ENCODE assay signal across 29 cellular contexts in the genomic region with DNA sequence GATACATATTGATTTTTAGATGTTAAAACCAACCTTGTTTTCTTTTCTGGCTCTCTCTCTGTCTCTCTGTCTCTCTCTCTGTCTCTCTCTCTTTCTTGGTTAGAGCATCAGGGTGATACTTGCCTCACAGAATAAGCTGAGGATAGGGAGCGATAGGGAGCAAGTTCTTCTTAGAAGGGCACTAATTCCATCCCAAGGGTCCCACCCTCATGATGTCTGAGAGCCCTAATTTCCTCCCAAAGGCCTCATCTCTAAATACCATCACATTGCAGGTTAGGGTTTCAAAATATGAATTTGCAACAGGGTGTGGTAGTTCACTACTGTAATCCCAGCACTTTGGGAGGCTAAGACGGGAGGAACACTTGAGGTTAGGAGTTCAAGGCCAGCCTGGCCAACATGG. TPM values are rescaled to one million over a fixed set of nuclear protein-coding genes. Genes with fewer than 3 reads are reported as not detected.
"Had no signal": no experiment of that assay in that cellular context is flagged by ENCODE, and none has a peak within 500 bp of the region (broad histone marks: within the 10 kb centered on the region; RNA-seq: fewer than 3 reads in every experiment).

No MANE protein-coding gene starts in this region.

- FAIRE-seq: urothelium cell line had no signal

- H3K4me1 ChIP-seq: testis, uterus had no signal

- H3K4me3 ChIP-seq: stomach, suprapubic skin, testis, thoracic aorta, thyroid gland, tibial artery, tibial nerve, transverse colon, upper lobe of left lung, upper lobe of right lung, uterus, vagina had no signal

- H3K27me3 ChIP-seq: testis, thyroid gland, vagina had no signal

- H3K9me3 Mint-ChIP-seq: stimulated activated effector memory CD8-positive, alpha-beta T cell treated with anti-CD3 and anti-CD28 coated beads, Interleukin-12 subunit alpha, Interleukin-12 subunit beta, amount 100 ng/mL, for 72 hours; stimulated activated naive CD8-positive, alpha-beta T cell treated with anti-CD3 and anti-CD28 coated beads, Interleukin-15, amount 100 ng/mL, for 72 hours; stimulated activated naive CD8-positive, alpha-beta T cell treated with anti-CD3 and anti-CD28 coated beads, Interleukin-15, Interleukin-2, amounts not matched to agents 100 ng/mL and 50 ng/mL, for 24 hours; type B pancreatic cell had no signal

- DNase-seq: stimulated activated CD4-positive, alpha-beta T cell treated with anti-CD3 and anti-CD28 coated beads, Interleukin-2, amount 100 ng/mL, for 48 hours; stimulated activated CD4-positive, alpha-beta T cell treated with anti-CD3 and anti-CD28 coated beads, Interleukin-4, amount 100 ng/mL, for 1 hour; stimulated activated CD4-positive, alpha-beta T cell treated with anti-CD3 and anti-CD28 coated beads, Interleukin-4, amount 100 ng/mL, for 24 hours; stimulated activated CD4-positive, alpha-beta T cell treated with anti-CD3 and anti-CD28 coated beads, Interleukin-4, amount 100 ng/mL, for 4 hours; stimulated activated CD8-positive, alpha-beta memory T cell treated with anti-CD3 and anti-CD28 coated beads, Interleukin-4, amount 100 ng/mL, for 48 hours; stimulated activated naive B cell treated with anti-CD40 and anti-IgM and Interleukin-4, amounts not matched to agents 10 μg/mL and 1 μg/mL and 100 μg/mL, for 72 hours; stimulated activated naive CD4-positive, alpha-beta T cell; stimulated activated naive CD4-positive, alpha-beta T cell treated with Interleukin-2 at 50 U/mL for 16 hours; stimulated activated naive CD8-positive, alpha-beta T cell treated with anti-CD3 and anti-CD28 coated beads, Interleukin-15, amount 100 ng/mL, for 72 hours; stimulated activated naive CD8-positive, alpha-beta T cell treated with anti-CD3 and anti-CD28 coated beads, Interleukin-15, Interleukin-2, amounts not matched to agents 100 U/mL and 50 U/mL, for 24 hours; stomach; substantia nigra; testis; thyroid gland; tibial artery; transverse colon; upper lobe of left lung; upper lobe of right lung; uterus had no signal

- H3K36me3 Mint-ChIP-seq: stimulated activated memory B cell treated with anti-CD40 and anti-IgM and Interleukin-4, amounts not matched to agents 10 μg/mL and 1 μg/mL and 100 μg/mL, for 72 hours; type B pancreatic cell had no signal

- H3K9me3 ChIP-seq: suprapubic skin, testis, thoracic aorta, thyroid gland, tibial artery, transverse colon, upper lobe of left lung, upper lobe of right lung, uterus, vagina had no signal

- H3K27ac ChIP-seq: stomach, suprapubic skin, testis, thoracic aorta, thyroid gland, tibial artery, tibial nerve, transverse colon, upper lobe of left lung, upper lobe of right lung, uterus, vagina had no signal

- H3K4me3 Mint-ChIP-seq: stimulated activated effector memory CD8-positive, alpha-beta T cell treated with anti-CD3 and anti-CD28 coated beads, Interleukin-12 subunit alpha, Interleukin-12 subunit beta, amount 100 ng/mL, for 72 hours; stimulated activated memory B cell treated with anti-CD40 and anti-IgM and Interleukin-4, amounts not matched to agents 10 μg/mL and 1 μg/mL and 100 μg/mL, for 72 hours; stimulated activated naive B cell treated with anti-CD40 and anti-IgM and Interleukin-4, amounts not matched to agents 10 μg/mL and 1 μg/mL and 100 μg/mL, for 72 hours; stimulated activated naive CD8-positive, alpha-beta T cell treated with anti-CD3 and anti-CD28 coated beads, Interleukin-15, amount 100 ng/mL, for 72 hours; stimulated activated naive CD8-positive, alpha-beta T cell treated with anti-CD3 and anti-CD28 coated beads, Interleukin-15, Interleukin-2, amounts not matched to agents 100 ng/mL and 50 ng/mL, for 24 hours; type B pancreatic cell had no signal

- H3K36me3 ChIP-seq: stomach, suprapubic skin, thoracic aorta, thyroid gland, tibial artery, tibial nerve, transverse colon, upper lobe of left lung, upper lobe of right lung, uterus, vagina had no signal

- ATAC-seq: stimulated activated effector memory CD8-positive, alpha-beta T cell treated with anti-CD3 and anti-CD28 coated beads, Interleukin-12 subunit alpha, Interleukin-12 subunit beta, amount 100 ng/mL, for 72 hours; stimulated activated memory B cell treated with anti-CD40 and anti-IgM and Interleukin-4, amounts not matched to agents 10 μg/mL and 1 μg/mL and 100 μg/mL, for 72 hours; stimulated activated naive B cell treated with anti-CD40 and anti-IgM and Interleukin-4, amounts not matched to agents 10 μg/mL and 1 μg/mL and 100 μg/mL, for 72 hours; stimulated activated naive CD8-positive, alpha-beta T cell treated with anti-CD3 and anti-CD28 coated beads, Interleukin-15, amount 100 ng/mL, for 72 hours; stimulated activated naive CD8-positive, alpha-beta T cell treated with anti-CD3 and anti-CD28 coated beads, Interleukin-15, Interleukin-2, amounts not matched to agents 100 U/mL and 50 U/mL, for 24 hours; upper lobe of right lung had no signal

RNA-seq across cellular contexts. Expression of a gene that starts 5.1 kb away (rescaled TPM):
- total RNA-seq: subcutaneous adipose tissue, suprapubic skin, thoracic aorta, tibial nerve, uterus, vagina had no signal
